ENCODE assay signal across 8 cellular contexts in the genomic region with DNA sequence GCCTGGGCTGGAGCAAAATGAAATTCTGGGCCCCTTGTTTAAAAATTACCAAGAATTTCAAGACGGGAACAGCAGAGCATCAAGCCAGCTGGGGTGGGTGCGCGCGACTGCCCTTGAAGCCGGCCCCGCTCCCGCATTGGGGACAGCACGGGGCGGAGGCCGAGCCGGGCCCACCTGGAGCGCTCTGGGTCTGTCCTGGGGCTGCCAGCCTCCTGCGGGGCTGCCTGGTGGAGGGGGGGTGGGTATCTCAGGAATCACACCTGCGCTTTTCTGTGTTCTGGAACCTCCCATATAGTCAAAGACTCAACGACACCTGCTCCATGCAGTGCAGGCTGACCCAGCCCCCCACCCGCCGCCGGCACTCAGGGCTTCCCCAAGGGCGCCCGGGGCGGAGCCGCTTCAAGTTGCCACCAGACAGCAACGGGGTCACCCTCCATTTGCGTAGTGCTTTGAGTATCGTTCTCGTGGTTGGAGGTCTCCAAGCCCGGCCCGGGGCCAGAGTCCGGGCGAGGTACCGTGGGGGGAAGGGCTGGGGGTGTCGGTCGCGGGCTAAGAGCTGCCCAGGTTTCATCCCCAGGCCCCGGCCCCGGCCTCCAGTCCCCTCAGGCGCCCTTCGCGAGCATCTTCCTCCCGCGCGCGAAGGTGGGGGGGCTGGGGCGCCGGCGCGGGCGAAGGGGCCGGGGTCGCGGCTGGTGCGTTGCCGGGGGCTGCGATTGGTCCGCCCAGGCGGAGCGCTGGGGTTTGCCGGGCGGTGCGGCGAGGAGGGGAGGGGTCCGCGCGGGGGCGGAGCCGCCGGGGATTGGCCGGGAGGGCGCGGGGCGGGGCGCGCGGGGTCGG. TPM values are rescaled to one million over a fixed set of nuclear protein-coding genes. Genes with fewer than 3 reads are reported as not detected.
DNase-seq lines count a peak whose midpoint lies in the region; ATAC-seq and TF ChIP-seq lines count a peak whose summit lies in the region.

No MANE protein-coding gene starts in this region.

- peaks cover 5% of the 10 kb centered on the region for H3K27me3 Mint-ChIP-seq in activated CD8-positive, alpha-beta T cell treated with anti-CD3 and anti-CD28 coated beads, Interleukin-2, amount 10 ng/mL, durations not matched to agents 7 days and 5 days (ENCODE audit: low read depth)

- H3K4me2 ChIP-seq in hepatocyte = peak overlapping the region; percentile 96

- H3K36me3 Mint-ChIP-seq in activated CD8-positive, alpha-beta T cell treated with anti-CD3 and anti-CD28 coated beads, Interleukin-2, amount 10 ng/mL, durations not matched to agents 7 days and 5 days (ENCODE audit: low read depth) = no peaks in the 10 kb centered on the region

- peak; percentile 77 for DNase-seq in BE2C
- DNase-seq in HFF-Myc (ENCODE audit: extremely low read depth, low read depth) = no peak
- no peak for DNase-seq in activated CD8-positive, alpha-beta T cell treated with anti-CD3 and anti-CD28 coated beads, Interleukin-2, amount 10 ng/mL, durations not matched to agents 7 days and 5 days
- DNase-seq in hepatocyte (ENCODE audit: low spot score) = peak; percentile 58
- no peak for DNase-seq in suprapubic skin (ENCODE audit: low spot score in 2 of 2)
- no peak for DNase-seq in DMS153 treated with DMSO at 0.1 percent for 48 hours (lab: John Stamatoyannopoulos, UW; ENCODE audit: unreplicated experiment)

- WGBS in hepatocyte (ENCODE audit: low lambda C conversion rate, missing lambda C conversion rate) = 8% methylated on average over 26 of the region's 75 CpGs
- WGBS in suprapubic skin = 35% methylated on average over 12 of the region's 75 CpGs

- H3K9me3 ChIP-seq in BE2C (no peaks in the 10 kb centered on the region), hepatocyte (ENCODE audit: low read depth) (no peaks in the 10 kb centered on the region), suprapubic skin (no peaks in the 10 kb centered on the region)

- no peaks in the 10 kb centered on the region; the same call in 1 of the 2 replicates for H3K27me3 ChIP-seq in BE2C
- H3K27me3 ChIP-seq in hepatocyte = peaks cover 4% of the 10 kb centered on the region
- peaks cover 17% of the 10 kb centered on the region for H3K27me3 ChIP-seq in suprapubic skin

- CTCF ChIA-PET in activated CD8-positive, alpha-beta T cell treated with anti-CD3 and anti-CD28 coated beads, Interleukin-2, amount 10 ng/mL, durations not matched to agents 7 days and 5 days (lab: Charles Lee) = interaction anchor here (0.6 to 3.7 kb wide), 6 partner anchors 22 to 202 kb away, joined by 3 to 28 read pairs (median 3); a partner anchor contains a TSS

- peak overlapping the region; percentile 61 for H3K4me3 Mint-ChIP-seq in activated CD8-positive, alpha-beta T cell treated with anti-CD3 and anti-CD28 coated beads, Interleukin-2, amount 10 ng/mL, durations not matched to agents 7 days and 5 days

- POLR2A ChIA-PET in activated CD8-positive, alpha-beta T cell treated with anti-CD3 and anti-CD28 coated beads, Interleukin-2, amount 10 ng/mL, durations not matched to agents 7 days and 5 days (lab: Charles Lee) = no interaction called here

- no peaks in the 10 kb centered on the region for H3K9me2 ChIP-seq in hepatocyte (replicated peaks; ENCODE audit: insufficient read depth)

- H3K27ac ChIP-seq in hepatocyte = no peak overlapping the region
- no peak overlapping the region for H3K27ac ChIP-seq in suprapubic skin

- H3K4me1 ChIP-seq in BE2C = peaks cover 8% of the 10 kb centered on the region
- peaks cover 46% of the 10 kb centered on the region for H3K4me1 ChIP-seq in hepatocyte (ENCODE audit: insufficient read depth)
- H3K4me1 ChIP-seq in suprapubic skin = peaks cover 74% of the 10 kb centered on the region

- H4K20me1 ChIP-seq in hepatocyte (ENCODE audit: insufficient read depth, poor library complexity, severe bottlenecking) = peaks cover 18% of the 10 kb centered on the region

- no peak for TF ChIP-seq CTCF in BE2C (IDR thresholded peaks at IDR 0.05; ENCODE audit: low read depth, low read length)
- no peak for TF ChIP-seq CTCF in HFF-Myc (IDR thresholded peaks at IDR 0.05; ENCODE audit: low read depth, low read length, missing control alignments)
- TF ChIP-seq CTCF in hepatocyte (IDR thresholded peaks at IDR 0.05; ENCODE audit: poor library complexity) = no peak
- TF ChIP-seq CTCF in suprapubic skin (IDR thresholded peaks at IDR 0.05) = no peak

- no peak overlapping the region for H2AFZ ChIP-seq in hepatocyte

- H3K9me3 Mint-ChIP-seq in activated CD8-positive, alpha-beta T cell treated with anti-CD3 and anti-CD28 coated beads, Interleukin-2, amount 10 ng/mL, durations not matched to agents 7 days and 5 days (ENCODE audit: insufficient read depth) = no peaks in the 10 kb centered on the region

- H3K4me3 ChIP-seq in BE2C (ENCODE audit: low read depth, low read length) (peak overlapping the region; percentile 44), HFF-Myc (replicated peaks; ENCODE audit: low read depth, low read length) (peak overlapping the region; percentile 39), hepatocyte (peak overlapping the region; percentile 64), suprapubic skin (peak overlapping the region; percentile 47)

- TF ChIP-seq POLR2A in suprapubic skin (IDR thresholded peaks at IDR 0.05) = no peak

- no peak for TF ChIP-seq EP300 in suprapubic skin (IDR thresholded peaks at IDR 0.05)

- H3K36me3 ChIP-seq in BE2C (no peaks in the 10 kb centered on the region), hepatocyte (replicated peaks; ENCODE audit: insufficient read depth, low read depth) (no peaks in the 10 kb centered on the region), suprapubic skin (no peaks in the 10 kb centered on the region)

- peak; percentile 25 for ATAC-seq in activated CD8-positive, alpha-beta T cell treated with anti-CD3 and anti-CD28 coated beads, Interleukin-2, amount 10 ng/mL, durations not matched to agents 7 days and 5 days
- no peak for ATAC-seq in GM19328 (IDR thresholded peaks at IDR 0.05; ENCODE audit: unreplicated experiment)
- ATAC-seq in HG03521 (IDR thresholded peaks at IDR 0.05; ENCODE audit: unreplicated experiment) = no peak

- H3K27ac Mint-ChIP-seq in activated CD8-positive, alpha-beta T cell treated with anti-CD3 and anti-CD28 coated beads, Interleukin-2, amount 10 ng/mL, durations not matched to agents 7 days and 5 days = no peak overlapping the region

- H3K4me1 Mint-ChIP-seq in activated CD8-positive, alpha-beta T cell treated with anti-CD3 and anti-CD28 coated beads, Interleukin-2, amount 10 ng/mL, durations not matched to agents 7 days and 5 days (ENCODE audit: low read depth) = peaks cover 11% of the 10 kb centered on the region

- H3K79me2 ChIP-seq in hepatocyte = no peaks in the 10 kb centered on the region

RNA-seq across cellular contexts. Expression of a gene that starts 6.6 kb away (rescaled TPM):
- polyA plus RNA-seq in BE2C (2012; ENCODE audit: insufficient read depth, insufficient read length, low read depth) = 60.8 TPM
- total RNA-seq in activated CD8-positive, alpha-beta T cell treated with anti-CD3 and anti-CD28 coated beads, Interleukin-2, amount 10 ng/mL, durations not matched to agents 7 days and 5 days = 10 to 100 TPM; 20.0 to 21.7 TPM
- total RNA-seq in hepatocyte (62.5 and 82.8 TPM in 2 replicates), suprapubic skin (10 to 100 TPM; 47.1 to 78.9 (median 59.7) TPM)
- 148 and 177 TPM in 2 replicates for polyA plus RNA-seq in hepatocyte

RNA-seq across cellular contexts. Expression of a gene that starts 6.9 kb away (rescaled TPM):
- polyA plus RNA-seq in BE2C (2012; ENCODE audit: insufficient read depth, insufficient read length, low read depth) = 712 TPM
- 100 to 1,000 TPM; 127 to 140 TPM for total RNA-seq in activated CD8-positive, alpha-beta T cell treated with anti-CD3 and anti-CD28 coated beads, Interleukin-2, amount 10 ng/mL, durations not matched to agents 7 days and 5 days
- total RNA-seq in hepatocyte (38.0 and 50.2 TPM in 2 replicates), suprapubic skin (10 to 100 TPM; 31.1 to 76.4 (median 56.4) TPM)
- polyA plus RNA-seq in hepatocyte = 372 and 402 TPM in 2 replicates

RNA-seq across cellular contexts. Expression of a gene that starts 16.5 kb away (rescaled TPM):
- polyA plus RNA-seq in BE2C (2012; ENCODE audit: insufficient read depth, insufficient read length, low read depth) = 89.3 TPM
- 10 to 100 TPM; 27.0 to 29.7 TPM for total RNA-seq in activated CD8-positive, alpha-beta T cell treated with anti-CD3 and anti-CD28 coated beads, Interleukin-2, amount 10 ng/mL, durations not matched to agents 7 days and 5 days
- 248 and 260 TPM in 2 replicates for total RNA-seq in hepatocyte
- 356 and 392 TPM in 2 replicates for polyA plus RNA-seq in hepatocyte
- 100 to 1,000 TPM; 108 to 162 (median 150) TPM for total RNA-seq in suprapubic skin

RNA-seq across cellular contexts. Expression of a gene that starts 21.5 kb away (rescaled TPM):
- 1.8 TPM for polyA plus RNA-seq in BE2C (2012; ENCODE audit: insufficient read depth, insufficient read length, low read depth)
- 10 to 100 TPM; 17.2 to 18.7 TPM for total RNA-seq in activated CD8-positive, alpha-beta T cell treated with anti-CD3 and anti-CD28 coated beads, Interleukin-2, amount 10 ng/mL, durations not matched to agents 7 days and 5 days
- 9.7 and 10.2 TPM in 2 replicates for total RNA-seq in hepatocyte
- 33.2 and 39.7 TPM in 2 replicates for polyA plus RNA-seq in hepatocyte
- 10 to 100 TPM; 14.0 to 35.5 (median 29.6) TPM for total RNA-seq in suprapubic skin

RNA-seq across cellular contexts. Expression of a gene that starts 30.5 kb away (rescaled TPM):
- polyA plus RNA-seq in BE2C (2012; ENCODE audit: insufficient read depth, insufficient read length, low read depth) = 92.2 TPM
- total RNA-seq in activated CD8-positive, alpha-beta T cell treated with anti-CD3 and anti-CD28 coated beads, Interleukin-2, amount 10 ng/mL, durations not matched to agents 7 days and 5 days = 10 to 100 TPM; 67.3 to 76.6 TPM
- total RNA-seq in hepatocyte = 12.2 and 12.9 TPM in 2 replicates
- polyA plus RNA-seq in hepatocyte = 50.0 and 57.3 TPM in 2 replicates
- 100 to 1,000 TPM in 1 of 4 donors, 10 to 100 TPM in 3; 74.9 to 117 (median 85.9) TPM for total RNA-seq in suprapubic skin

Comparison
In these comparisons a context has a peak if more than half of its experiments do, and no peak if none do; other contexts are left out.
1. DNase-seq: peak in BE2C (single experiment) and hepatocyte (single experiment); none in HFF-Myc (single experiment), activated CD8-positive, alpha-beta T cell treated with anti-CD3 and anti-CD28 coated beads, Interleukin-2, amount 10 ng/mL, durations not matched to agents 7 days and 5 days (single experiment), suprapubic skin (0 of 2) and DMS153 treated with DMSO at 0.1 percent for 48 hours (single experiment).
2. Peak in every context shown above with its lines, with median percentiles within 50 percentile points of each other: H3K4me3 ChIP-seq.